Comparison of ENCODE assay signal across 13 cellular contexts in the genomic region with DNA sequence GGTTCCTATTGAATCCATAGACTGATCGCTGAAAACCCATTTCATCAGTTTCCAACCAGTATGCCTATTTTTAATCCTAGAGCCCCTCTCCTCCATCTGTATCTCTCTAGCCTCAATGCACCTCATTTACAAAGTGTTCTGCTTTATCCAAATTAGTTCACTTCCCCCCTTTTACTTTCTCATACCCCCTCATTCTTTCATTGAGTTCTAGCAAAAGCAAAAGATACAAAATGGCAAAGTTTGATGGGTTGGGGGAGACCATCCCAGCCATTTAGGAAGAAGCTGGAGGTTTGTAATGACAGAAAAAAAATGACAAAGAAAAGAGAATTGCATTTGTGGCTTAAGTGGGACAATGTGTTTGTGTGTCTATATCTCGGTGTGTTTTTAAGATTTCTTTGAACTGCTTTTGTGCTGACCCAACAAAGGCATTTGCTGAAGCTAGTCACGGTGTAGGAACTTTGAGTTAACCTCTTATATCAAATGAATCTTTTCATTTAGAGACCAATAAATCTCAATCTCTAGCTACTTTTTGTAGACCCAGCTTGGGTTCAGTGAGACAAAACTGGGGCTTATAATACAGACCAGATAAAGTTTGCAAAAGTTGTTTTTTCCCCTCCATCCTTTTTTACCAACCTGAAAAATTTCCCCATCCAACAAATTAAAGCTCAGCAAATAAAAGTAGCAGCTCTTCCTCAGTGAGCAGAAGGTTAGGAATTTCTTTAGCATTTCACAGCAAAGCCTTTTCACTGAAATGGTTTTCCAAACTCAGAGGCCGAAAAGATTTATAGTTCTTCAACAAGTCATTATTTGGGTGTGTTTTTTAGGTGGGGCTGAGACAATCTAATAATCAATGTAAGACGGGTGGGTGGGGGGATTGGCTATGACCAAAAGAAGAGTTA. TPM values are rescaled to one million over a fixed set of nuclear protein-coding genes. Genes with fewer than 3 reads are reported as not detected.
DNase-seq lines count a peak whose midpoint lies in the region; ATAC-seq and TF ChIP-seq lines count a peak whose summit lies in the region.
"Had no signal": no experiment of that assay in that cellular context is flagged by ENCODE, and none has a peak within 500 bp of the region (broad histone marks: within the 10 kb centered on the region; RNA-seq: fewer than 3 reads in every experiment).

No MANE protein-coding gene starts in this region.

- peaks cover 47% of the 10 kb centered on the region for H3K27me3 Mint-ChIP-seq in endothelial cell (ENCODE audit: unreplicated experiment)
- H3K27me3 Mint-ChIP-seq in mesothelial cell of epicardium (ENCODE audit: low read depth), result peaks cover 24% of the 10 kb centered on the region

- H3K27ac Mint-ChIP-seq in endothelial cell (ENCODE audit: unreplicated experiment) (no peak overlapping the region), mesothelial cell of epicardium (peak overlapping the region; percentile 79)
- H3K27ac Mint-ChIP-seq: activated CD4-positive, alpha-beta T cell treated with anti-CD3 and anti-CD28 coated beads, Interleukin-2, amount 10 ng/mL, durations not matched to agents 7 days and 5 days had no signal

- DNase-seq in Peyer's patch, result no peak
- DNase-seq in endothelial cell (ENCODE audit: low spot score), result no peak
- DNase-seq in mesothelial cell of epicardium (ENCODE audit: low spot score in 2 of 2, unreplicated experiment in 2 of 2), result no peak
- DNase-seq in thyroid gland, result no peak
- DNase-seq in NCI-H1092 treated with DMSO at 0.1 percent for 48 hours (lab: John Stamatoyannopoulos, UW), result no peak
- no peak for DNase-seq in NCI-H1417 treated with DMSO at 0.1 percent for 48 hours (lab: John Stamatoyannopoulos, UW)
- DNase-seq: activated CD4-positive, alpha-beta T cell treated with anti-CD3 and anti-CD28 coated beads, Interleukin-2, amount 10 ng/mL, durations not matched to agents 7 days and 5 days; CD4-positive, alpha-beta memory T cell; MG63; NCI-H2029 treated with DMSO at 0.1 percent for 48 hours; stimulated activated CD8-positive, alpha-beta memory T cell treated with anti-CD3 and anti-CD28 coated beads, Interleukin-4, amount 100 ng/mL, for 48 hours; T-helper 9 cell had no signal

- peak overlapping the region in 3 of 4 donors; percentile 18 to 95 (median 34) for H3K27ac ChIP-seq in Peyer's patch
- H3K27ac ChIP-seq in thyroid gland, result peak overlapping the region; percentile 44 to 97 (median 64)

- intact Hi-C loops in thyroid gland (cut with DNase I), result no loop called here

- peaks cover 3% of the 10 kb centered on the region for H3K36me3 Mint-ChIP-seq in endothelial cell (ENCODE audit: low read depth, unreplicated experiment)
- peaks cover 8% of the 10 kb centered on the region for H3K36me3 Mint-ChIP-seq in mesothelial cell of epicardium

- H3K4me1 ChIP-seq in Peyer's patch, result peaks cover 0 to 20% (median 0%) of the 10 kb centered on the region in 4 donors
- H3K4me1 ChIP-seq in thyroid gland, result peaks cover 19 to 23% of the 10 kb centered on the region in 2 donors

- H3K9me3 ChIP-seq in Peyer's patch (no peaks in the 10 kb centered on the region), thyroid gland (no peaks in the 10 kb centered on the region)
- H3K9me3 ChIP-seq: MG63 had no signal

- no peaks in the 10 kb centered on the region for H3K36me3 ChIP-seq in Peyer's patch
- H3K36me3 ChIP-seq in thyroid gland, result no peaks in the 10 kb centered on the region

- H3K4me3 Mint-ChIP-seq in endothelial cell (ENCODE audit: unreplicated experiment), result peak overlapping the region; percentile 17
- H3K4me3 Mint-ChIP-seq in mesothelial cell of epicardium, result no peak overlapping the region
- H3K4me3 Mint-ChIP-seq: activated CD4-positive, alpha-beta T cell treated with anti-CD3 and anti-CD28 coated beads, Interleukin-2, amount 10 ng/mL, durations not matched to agents 7 days and 5 days; CD4-positive, alpha-beta memory T cell had no signal

- H3K4me3 ChIP-seq in Peyer's patch (no peak overlapping the region), thyroid gland (replicated peaks in 1 of 3) (no peak overlapping the region)
- H3K4me3 ChIP-seq: MG63 had no signal

- ATAC-seq in GM21423 (IDR thresholded peaks at IDR 0.05; ENCODE audit: unreplicated experiment), result no peak

- H3K9me3 Mint-ChIP-seq in endothelial cell (ENCODE audit: unreplicated experiment), result no peaks in the 10 kb centered on the region
- no peaks in the 10 kb centered on the region for H3K9me3 Mint-ChIP-seq in mesothelial cell of epicardium

- no peak for TF ChIP-seq POLR2A in Peyer's patch (IDR thresholded peaks at IDR 0.05)
- no peak for TF ChIP-seq POLR2A in thyroid gland (IDR thresholded peaks at IDR 0.05)

- H3K27me3 ChIP-seq in Peyer's patch, result no peaks in the 10 kb centered on the region
- H3K27me3 ChIP-seq in thyroid gland, result peaks cover 22% of the 10 kb centered on the region
- H3K27me3 ChIP-seq: MG63 had no signal

- H3K4me1 Mint-ChIP-seq in endothelial cell (ENCODE audit: unreplicated experiment), result peaks cover 66% of the 10 kb centered on the region
- peaks cover 81% of the 10 kb centered on the region for H3K4me1 Mint-ChIP-seq in mesothelial cell of epicardium
- H3K4me1 Mint-ChIP-seq: activated CD4-positive, alpha-beta T cell treated with anti-CD3 and anti-CD28 coated beads, Interleukin-2, amount 10 ng/mL, durations not matched to agents 7 days and 5 days had no signal

- no peak for TF ChIP-seq CTCF in Peyer's patch (IDR thresholded peaks at IDR 0.05)
- no peak for TF ChIP-seq CTCF in endothelial cell (IDR thresholded peaks at IDR 0.05; ENCODE audit: unreplicated experiment)
- TF ChIP-seq CTCF in mesothelial cell of epicardium (IDR thresholded peaks at IDR 0.05; ENCODE audit: unreplicated experiment), result no peak
- no peak for TF ChIP-seq CTCF in thyroid gland (IDR thresholded peaks at IDR 0.05)

- 67 to 77% methylated on average over 5 of the region's 5 CpGs for WGBS in thyroid gland, 2 donors

RNA-seq across cellular contexts. Expression of gene NR2F2, which starts 18.8 kb away (rescaled TPM):
- total RNA-seq in Peyer's patch, result 10 to 100 TPM in 3 of 4 donors, 1 to 10 TPM in 1; 7.9 to 20.9 (median 15.3) TPM
- 15.9 TPM for total RNA-seq in endothelial cell (ENCODE audit: unreplicated experiment)
- 126 to 134 TPM (median 128 TPM) in 3 replicates for total RNA-seq in mesothelial cell of epicardium
- total RNA-seq in thyroid gland, result 10 to 100 TPM; 18.3 to 30.2 (median 20.4) TPM
- total RNA-seq: activated CD4-positive, alpha-beta T cell treated with anti-CD3 and anti-CD28 coated beads, Interleukin-2, amount 10 ng/mL, durations not matched to agents 7 days and 5 days; CD4-positive, alpha-beta memory T cell had no signal
